In genomic region chr13:75764251-75764650, GRCh38 we compare ENCODE assay signal across 16 cellular contexts.
A peak's percentile ranks its signal among the peaks of the same experiment; 100 is the strongest.
DNase-seq lines count a peak whose midpoint lies in the region; ATAC-seq, FAIRE-seq and TF ChIP-seq lines count a peak whose summit lies in the region.
"Had no signal": no experiment of that assay in that cellular context is flagged by ENCODE, and none has a peak within 500 bp of the region (broad histone marks: within the 10 kb centered on the region; RNA-seq: fewer than 3 reads in every experiment).

No MANE protein-coding gene starts in this region.

- H4K20me1 ChIP-seq in GM23338 (replicated peaks; ENCODE audit: insufficient read depth): no peaks in the 10 kb centered on the region

- H3K4me1 ChIP-seq in Caco-2 (peaks cover 49% of the 10 kb centered on the region), left lung (peaks cover 0 to 11% of the 10 kb centered on the region in 2 donors), small intestine (ENCODE audit: control insufficient read depth in 2 of 2, insufficient read depth in 1 of 2, low read depth in 1 of 2, low read length in 1 of 2) (no peaks in the 10 kb centered on the region), GM23338 (ENCODE audit: insufficient read depth) (no peaks in the 10 kb centered on the region; the same call in 1 of the 2 replicates)
- H3K4me1 ChIP-seq: prostate gland had no signal

- H3K36me3 Mint-ChIP-seq in Caco-2 (ENCODE audit: insufficient read depth, unreplicated experiment) (peaks cover 56% of the 10 kb centered on the region), GM23338 (ENCODE audit: low read depth) (no peaks in the 10 kb centered on the region)
- peaks cover 0 to 4% of the 10 kb centered on the region in 2 donors for H3K36me3 Mint-ChIP-seq in activated T-cell treated with anti-CD3 and anti-CD28 coated beads, Interleukin-2, amount 50 U/mL, for 72 hours (ENCODE audit: insufficient read depth in 2 of 2)

- H3F3A ChIP-seq in GM23338 (replicated peaks; ENCODE audit: low read depth): no peaks in the 10 kb centered on the region

- no peaks in the 10 kb centered on the region for H3K27me3 Mint-ChIP-seq in Caco-2 (ENCODE audit: insufficient read depth, unreplicated experiment)
- H3K27me3 Mint-ChIP-seq in GM23338 (ENCODE audit: insufficient read depth, low read depth, poor library complexity): no peaks in the 10 kb centered on the region
- no peaks in the 10 kb centered on the region for H3K27me3 Mint-ChIP-seq in activated T-cell treated with anti-CD3 and anti-CD28 coated beads, Interleukin-2, amount 50 U/mL, for 72 hours (ENCODE audit: low read depth)
- H3K27me3 Mint-ChIP-seq: dendritic cell treated with granulocyte-macrophage colony-stimulating factor and Interleukin-4, amounts not matched to agents 40 ng/mL and 50 ng/mL, for 4 days had no signal

- peaks cover 49% of the 10 kb centered on the region for H3K4me1 Mint-ChIP-seq in Caco-2 (ENCODE audit: low read depth, unreplicated experiment)
- H3K4me1 Mint-ChIP-seq in GM23338: peaks cover 7% of the 10 kb centered on the region; the same call in 2 of the 3 replicates
- H3K4me1 Mint-ChIP-seq in activated T-cell treated with anti-CD3 and anti-CD28 coated beads, Interleukin-2, amount 50 U/mL, for 72 hours (ENCODE audit: low read depth): peaks cover 75% of the 10 kb centered on the region

- H3K27ac ChIP-seq in left lung (peak overlapping the region; percentile 73 to 88), small intestine (ENCODE audit: low read depth in 1 of 2, low read length in 1 of 2) (peak overlapping the region; percentile 34 to 44), GM23338 (ENCODE audit: low read depth) (no peak overlapping the region)
- H3K27ac ChIP-seq: C4-2B had no signal

- DNase-seq in Caco-2: no peak
- DNase-seq in NCI-H69 (lab: John Stamatoyannopoulos, UW): peak; percentile 27
- DNase-seq in left lung: no peak
- peak; percentile 40 for DNase-seq in small intestine
- no peak for DNase-seq in GM23338 (ENCODE audit: low spot score)
- DNase-seq in activated T-cell treated with anti-CD3 and anti-CD28 coated beads, Interleukin-2, amount 50 U/mL, for 72 hours: no peak
- DNase-seq: activated gamma-delta T cell, heart right ventricle, NCI-H526 had no signal

- no peak overlapping the region for H3K4me2 ChIP-seq in GM23338

- no peaks in the 10 kb centered on the region for H3K36me3 ChIP-seq in Caco-2 (ENCODE audit: control insufficient read depth, insufficient read depth, low read length)
- H3K36me3 ChIP-seq in left lung: no peaks in the 10 kb centered on the region
- no peaks in the 10 kb centered on the region for H3K36me3 ChIP-seq in small intestine (ENCODE audit: control insufficient read depth in 2 of 2, insufficient read depth in 2 of 2, low read length in 2 of 2)
- H3K36me3 ChIP-seq in GM23338 (ENCODE audit: insufficient read depth): no peaks in the 10 kb centered on the region
- H3K36me3 ChIP-seq: heart right ventricle, prostate gland had no signal

- H3K4me3 Mint-ChIP-seq in Caco-2 (ENCODE audit: unreplicated experiment): peak overlapping the region; percentile 76
- no peak overlapping the region for H3K4me3 Mint-ChIP-seq in GM23338
- H3K4me3 Mint-ChIP-seq in activated T-cell treated with anti-CD3 and anti-CD28 coated beads, Interleukin-2, amount 50 U/mL, for 72 hours: no peak overlapping the region
- H3K4me3 Mint-ChIP-seq: dendritic cell treated with granulocyte-macrophage colony-stimulating factor and Interleukin-4, amounts not matched to agents 40 ng/mL and 50 ng/mL, for 4 days had no signal

- 0 out of 2 replicates have a peak, but pooled peaks cover 3% of the 10 kb centered on the region for H3K9me2 ChIP-seq in GM23338 (ENCODE audit: insufficient read depth)

- ATAC-seq in left lung: peak; percentile 6
- ATAC-seq in GM23338: no peak
- ATAC-seq in HG02678 (IDR thresholded peaks at IDR 0.05; ENCODE audit: unreplicated experiment): no peak
- ATAC-seq in activated T-cell treated with anti-CD3 and anti-CD28 coated beads, Interleukin-2, amount 50 U/mL, for 72 hours (replicated peaks in 1 of 2): no peak
- ATAC-seq: esophagus mucosa, mucosa of descending colon, Panc1 had no signal

- H3K27me3 ChIP-seq in Caco-2 (replicated peaks; ENCODE audit: control insufficient read depth, insufficient read depth, low read length): no peaks in the 10 kb centered on the region
- no peaks in the 10 kb centered on the region for H3K27me3 ChIP-seq in left lung
- H3K27me3 ChIP-seq in small intestine (ENCODE audit: control insufficient read depth in 2 of 2, insufficient read depth in 2 of 2, low read length in 2 of 2): no peaks in the 10 kb centered on the region
- no peaks in the 10 kb centered on the region for H3K27me3 ChIP-seq in GM23338 (ENCODE audit: insufficient read depth)
- H3K27me3 ChIP-seq: heart right ventricle had no signal

- WGBS in small intestine, 3 donors: 13 to 67% (median 47%) methylated on average over 2 of the region's 2 CpGs

- H3K9me3 ChIP-seq in Caco-2: no peaks in the 10 kb centered on the region
- H3K9me3 ChIP-seq in left lung: no peaks in the 10 kb centered on the region
- no peaks in the 10 kb centered on the region for H3K9me3 ChIP-seq in small intestine (ENCODE audit: control insufficient read depth, low read depth)
- H3K9me3 ChIP-seq: heart right ventricle, mucosa of descending colon, prostate gland had no signal

- no peak for FAIRE-seq in small intestine (lab: Jason Lieb, UNC)

- no peaks in the 10 kb centered on the region for H3K79me2 ChIP-seq in GM23338 (replicated peaks; ENCODE audit: insufficient read depth)

- POLR2A ChIA-PET in Caco-2 (lab: Charles Lee): interaction anchor here (2.1 kb wide), 1 partner anchor 28 kb away, joined by 5 read pairs; no protein-coding TSS in a partner anchor

- CTCF ChIA-PET in Caco-2 (lab: Charles Lee): no interaction called here

- H3K9me3 Mint-ChIP-seq in Caco-2 (ENCODE audit: unreplicated experiment) (no peaks in the 10 kb centered on the region), GM23338 (no peaks in the 10 kb centered on the region)
- H3K9me3 Mint-ChIP-seq in activated T-cell treated with anti-CD3 and anti-CD28 coated beads, Interleukin-2, amount 50 U/mL, for 72 hours: peaks cover 0 to 4% of the 10 kb centered on the region in 2 donors
- H3K9me3 Mint-ChIP-seq: dendritic cell treated with granulocyte-macrophage colony-stimulating factor and Interleukin-4, amounts not matched to agents 40 ng/mL and 50 ng/mL, for 4 days had no signal

- TF ChIP-seq CTCF in Caco-2 (IDR thresholded peaks at IDR 0.05; ENCODE audit: insufficient read depth in 1 of 2, low read depth in 1 of 2, low read length in 1 of 2, severe bottlenecking in 1 of 2, unreplicated experiment in 1 of 2): no peak
- TF ChIP-seq CTCF in left lung (IDR thresholded peaks at IDR 0.05): no peak
- TF ChIP-seq CTCF in GM23338 (conservative IDR thresholded peaks at IDR 0.05; ENCODE audit: low read depth in 2 of 2): no peak

- no peak overlapping the region for H2AFZ ChIP-seq in GM23338

- no peak overlapping the region for H3K27ac Mint-ChIP-seq in Caco-2 (ENCODE audit: unreplicated experiment)
- H3K27ac Mint-ChIP-seq in GM23338: no peak overlapping the region
- H3K27ac Mint-ChIP-seq in activated T-cell treated with anti-CD3 and anti-CD28 coated beads, Interleukin-2, amount 50 U/mL, for 72 hours: no peak overlapping the region
- H3K27ac Mint-ChIP-seq: dendritic cell treated with granulocyte-macrophage colony-stimulating factor and Interleukin-4, amounts not matched to agents 40 ng/mL and 50 ng/mL, for 4 days had no signal

- no TSS peak for BruUV-seq in Caco-2 (replicated peaks; lab: Mats Ljungman, UMichigan)

- intact Hi-C loops in Caco-2 (cut with micrococcal nuclease; ENCODE audit: unreplicated experiment): loop anchor here (5.0 kb wide), 1 partner anchor 93 kb away; no protein-coding TSS in a partner anchor
- intact Hi-C loops in left lung (cut with DNase I): no loop called here

- H3K4me3 ChIP-seq in Caco-2 (ENCODE audit: low read depth, low read length) (no peak overlapping the region), left lung (peak overlapping the region; percentile 12 to 25), small intestine (ENCODE audit: low read depth in 1 of 2, low read length in 2 of 2) (peak overlapping the region in 1 of 2 donors; percentile 58), GM23338 (no peak overlapping the region)
- H3K4me3 ChIP-seq: mucosa of descending colon had no signal

TF ChIP-seq in GM23338, 12 proteins besides CTCF, POLR2A, EP300 and RAD21:
- TF ChIP-seq EZH2 (IDR thresholded peaks at IDR 0.05; ENCODE audit: low read depth, unreplicated experiment) (no peak), CREB1 (CRISPR knock-in tag; IDR thresholded peaks at IDR 0.05; ENCODE audit: low read depth) (no peak)

Comparison
In these comparisons a context has a peak if more than half of its experiments do, and no peak if none do; other contexts are left out.
1. DNase-seq: peak in NCI-H69 (single experiment) and small intestine (single experiment); none in Caco-2 (0 of 2), left lung (0 of 2), GM23338 (single experiment) and activated T-cell treated with anti-CD3 and anti-CD28 coated beads, Interleukin-2, amount 50 U/mL, for 72 hours (0 of 2).
2. H3K4me3 ChIP-seq: peak in left lung (2 of 2); none in Caco-2 (single experiment) and GM23338 (single experiment).